ENCODE assay signal across 1 cellular context in the genomic region with DNA sequence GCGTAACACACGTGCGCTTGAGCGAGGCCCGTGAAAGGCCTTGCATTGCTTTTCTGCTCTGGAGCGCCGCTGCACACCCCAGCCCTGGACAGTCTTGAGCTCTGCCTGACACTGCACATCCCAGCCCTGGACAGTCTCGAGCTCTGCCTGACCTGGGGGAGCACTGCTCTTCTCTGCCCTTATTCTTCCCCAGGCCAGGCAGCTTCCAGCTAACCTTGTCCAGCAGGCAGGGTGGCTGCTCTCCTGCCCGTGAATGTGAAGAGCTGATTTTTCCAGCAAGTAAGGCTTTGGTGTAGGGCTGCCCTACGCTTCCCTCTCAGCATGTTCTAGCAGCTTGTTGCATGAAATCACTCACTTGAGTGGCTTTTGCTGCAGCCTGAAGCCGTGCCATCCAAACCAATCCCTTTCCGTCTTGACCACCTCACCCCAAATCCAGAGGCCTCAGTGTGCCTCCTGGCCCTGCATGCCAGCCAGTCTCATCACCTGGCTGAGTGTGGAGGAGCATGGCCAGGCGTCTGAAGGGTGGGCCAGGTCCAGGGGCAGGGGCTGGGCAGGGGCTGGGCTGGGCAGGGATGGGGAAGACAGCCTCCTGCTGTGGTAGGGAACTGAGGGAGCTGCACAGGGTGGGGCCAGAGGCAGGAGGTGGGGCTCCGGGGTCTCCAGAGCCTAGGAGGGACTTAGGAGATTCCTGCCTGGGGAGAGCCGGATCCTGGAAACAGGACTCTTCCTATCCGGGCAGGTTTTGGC.
TF ChIP-seq lines count a peak whose summit lies in the region.

No MANE protein-coding gene starts in this region.

TF ChIP-seq in WTC11, 78 proteins besides CTCF, POLR2A, EP300 and RAD21:
- TF ChIP-seq, protein P1, sequence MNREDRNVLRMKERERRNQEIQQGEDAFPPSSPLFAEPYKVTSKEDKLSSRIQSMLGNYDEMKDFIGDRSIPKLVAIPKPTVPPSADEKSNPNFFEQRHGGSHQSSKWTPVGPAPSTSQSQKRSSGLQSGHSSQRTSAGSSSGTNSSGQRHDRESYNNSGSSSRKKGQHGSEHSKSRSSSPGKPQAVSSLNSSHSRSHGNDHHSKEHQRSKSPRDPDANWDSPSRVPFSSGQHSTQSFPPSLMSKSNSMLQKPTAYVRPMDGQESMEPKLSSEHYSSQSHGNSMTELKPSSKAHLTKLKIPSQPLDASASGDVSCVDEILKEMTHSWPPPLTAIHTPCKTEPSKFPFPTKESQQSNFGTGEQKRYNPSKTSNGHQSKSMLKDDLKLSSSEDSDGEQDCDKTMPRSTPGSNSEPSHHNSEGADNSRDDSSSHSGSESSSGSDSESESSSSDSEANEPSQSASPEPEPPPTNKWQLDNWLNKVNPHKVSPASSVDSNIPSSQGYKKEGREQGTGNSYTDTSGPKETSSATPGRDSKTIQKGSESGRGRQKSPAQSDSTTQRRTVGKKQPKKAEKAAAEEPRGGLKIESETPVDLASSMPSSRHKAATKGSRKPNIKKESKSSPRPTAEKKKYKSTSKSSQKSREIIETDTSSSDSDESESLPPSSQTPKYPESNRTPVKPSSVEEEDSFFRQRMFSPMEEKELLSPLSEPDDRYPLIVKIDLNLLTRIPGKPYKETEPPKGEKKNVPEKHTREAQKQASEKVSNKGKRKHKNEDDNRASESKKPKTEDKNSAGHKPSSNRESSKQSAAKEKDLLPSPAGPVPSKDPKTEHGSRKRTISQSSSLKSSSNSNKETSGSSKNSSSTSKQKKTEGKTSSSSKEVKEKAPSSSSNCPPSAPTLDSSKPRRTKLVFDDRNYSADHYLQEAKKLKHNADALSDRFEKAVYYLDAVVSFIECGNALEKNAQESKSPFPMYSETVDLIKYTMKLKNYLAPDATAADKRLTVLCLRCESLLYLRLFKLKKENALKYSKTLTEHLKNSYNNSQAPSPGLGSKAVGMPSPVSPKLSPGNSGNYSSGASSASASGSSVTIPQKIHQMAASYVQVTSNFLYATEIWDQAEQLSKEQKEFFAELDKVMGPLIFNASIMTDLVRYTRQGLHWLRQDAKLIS (CRISPR knock-in tag; IDR thresholded peaks at IDR 0.05; ENCODE audit: borderline replicate concordance): no peak
- TF ChIP-seq ZNF263 (CRISPR knock-in tag; IDR thresholded peaks at IDR 0.05; ENCODE audit: low read depth) (no peak), FOXP1 (CRISPR knock-in tag; IDR thresholded peaks at IDR 0.05; ENCODE audit: borderline replicate concordance) (no peak), JUN (CRISPR knock-in tag; IDR thresholded peaks at IDR 0.05) (no peak), SP1 (CRISPR knock-in tag; conservative IDR thresholded peaks at IDR 0.05) (no peak), NFE2L1 (CRISPR knock-in tag; IDR thresholded peaks at IDR 0.05) (no peak), EMX1 (CRISPR knock-in tag; IDR thresholded peaks at IDR 0.05) (no peak), CREB1 (CRISPR knock-in tag; IDR thresholded peaks at IDR 0.05) (no peak), ATF1 (CRISPR knock-in tag; IDR thresholded peaks at IDR 0.05) (no peak)
- TF ChIP-seq, protein P2, sequence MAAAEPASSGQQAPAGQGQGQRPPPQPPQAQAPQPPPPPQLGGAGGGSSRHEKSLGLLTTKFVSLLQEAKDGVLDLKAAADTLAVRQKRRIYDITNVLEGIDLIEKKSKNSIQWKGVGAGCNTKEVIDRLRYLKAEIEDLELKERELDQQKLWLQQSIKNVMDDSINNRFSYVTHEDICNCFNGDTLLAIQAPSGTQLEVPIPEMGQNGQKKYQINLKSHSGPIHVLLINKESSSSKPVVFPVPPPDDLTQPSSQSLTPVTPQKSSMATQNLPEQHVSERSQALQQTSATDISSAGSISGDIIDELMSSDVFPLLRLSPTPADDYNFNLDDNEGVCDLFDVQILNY (CRISPR knock-in tag; IDR thresholded peaks at IDR 0.05): no peak
- TF ChIP-seq, protein P3, sequence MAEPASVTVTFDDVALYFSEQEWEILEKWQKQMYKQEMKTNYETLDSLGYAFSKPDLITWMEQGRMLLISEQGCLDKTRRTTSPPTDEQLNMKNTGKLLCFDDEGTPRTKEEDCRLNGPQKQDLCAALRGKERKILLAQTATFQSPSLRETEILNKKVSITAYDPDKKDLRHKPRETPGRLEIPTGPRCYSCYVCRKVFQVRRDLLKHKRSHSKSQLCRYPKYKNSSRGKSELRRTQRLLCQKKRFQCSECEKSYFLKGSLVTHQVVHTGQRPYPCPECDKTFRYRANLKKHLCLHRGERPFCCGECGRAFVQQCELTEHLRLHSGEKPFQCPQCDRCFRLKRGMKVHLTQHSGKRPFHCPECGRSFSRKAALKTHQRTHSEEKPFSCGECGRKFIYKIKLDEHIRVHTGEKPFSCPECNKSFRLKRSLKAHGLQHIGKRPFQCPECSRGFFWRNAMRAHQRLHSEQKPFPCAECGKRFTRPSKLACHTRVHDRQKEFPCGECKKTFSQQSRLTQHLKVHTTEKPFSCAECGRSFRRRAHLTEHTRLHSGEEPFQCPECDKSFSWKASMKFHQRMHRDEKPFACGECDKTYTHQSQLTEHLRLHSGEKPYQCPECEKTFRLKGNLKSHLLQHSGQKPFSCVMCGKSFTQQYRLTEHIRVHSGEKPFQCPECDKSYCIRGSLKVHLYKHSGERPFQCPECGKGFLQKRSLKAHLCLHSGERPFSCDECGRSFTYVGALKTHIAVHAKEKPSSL (CRISPR knock-in tag; conservative IDR thresholded peaks at IDR 0.05): no peak
- TF ChIP-seq, protein P4, sequence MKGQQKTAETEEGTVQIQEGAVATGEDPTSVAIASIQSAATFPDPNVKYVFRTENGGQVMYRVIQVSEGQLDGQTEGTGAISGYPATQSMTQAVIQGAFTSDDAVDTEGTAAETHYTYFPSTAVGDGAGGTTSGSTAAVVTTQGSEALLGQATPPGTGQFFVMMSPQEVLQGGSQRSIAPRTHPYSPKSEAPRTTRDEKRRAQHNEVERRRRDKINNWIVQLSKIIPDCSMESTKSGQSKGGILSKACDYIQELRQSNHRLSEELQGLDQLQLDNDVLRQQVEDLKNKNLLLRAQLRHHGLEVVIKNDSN (CRISPR knock-in tag; IDR thresholded peaks at IDR 0.05): no peak
- TF ChIP-seq, protein P5, sequence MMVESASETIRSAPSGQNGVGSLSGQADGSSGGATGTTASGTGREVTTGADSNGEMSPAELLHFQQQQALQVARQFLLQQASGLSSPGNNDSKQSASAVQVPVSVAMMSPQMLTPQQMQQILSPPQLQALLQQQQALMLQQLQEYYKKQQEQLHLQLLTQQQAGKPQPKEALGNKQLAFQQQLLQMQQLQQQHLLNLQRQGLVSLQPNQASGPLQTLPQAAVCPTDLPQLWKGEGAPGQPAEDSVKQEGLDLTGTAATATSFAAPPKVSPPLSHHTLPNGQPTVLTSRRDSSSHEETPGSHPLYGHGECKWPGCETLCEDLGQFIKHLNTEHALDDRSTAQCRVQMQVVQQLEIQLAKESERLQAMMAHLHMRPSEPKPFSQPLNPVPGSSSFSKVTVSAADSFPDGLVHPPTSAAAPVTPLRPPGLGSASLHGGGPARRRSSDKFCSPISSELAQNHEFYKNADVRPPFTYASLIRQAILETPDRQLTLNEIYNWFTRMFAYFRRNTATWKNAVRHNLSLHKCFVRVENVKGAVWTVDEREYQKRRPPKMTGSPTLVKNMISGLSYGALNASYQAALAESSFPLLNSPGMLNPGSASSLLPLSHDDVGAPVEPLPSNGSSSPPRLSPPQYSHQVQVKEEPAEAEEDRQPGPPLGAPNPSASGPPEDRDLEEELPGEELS (CRISPR knock-in tag; IDR thresholded peaks at IDR 0.05): no peak
- TF ChIP-seq, protein P6, sequence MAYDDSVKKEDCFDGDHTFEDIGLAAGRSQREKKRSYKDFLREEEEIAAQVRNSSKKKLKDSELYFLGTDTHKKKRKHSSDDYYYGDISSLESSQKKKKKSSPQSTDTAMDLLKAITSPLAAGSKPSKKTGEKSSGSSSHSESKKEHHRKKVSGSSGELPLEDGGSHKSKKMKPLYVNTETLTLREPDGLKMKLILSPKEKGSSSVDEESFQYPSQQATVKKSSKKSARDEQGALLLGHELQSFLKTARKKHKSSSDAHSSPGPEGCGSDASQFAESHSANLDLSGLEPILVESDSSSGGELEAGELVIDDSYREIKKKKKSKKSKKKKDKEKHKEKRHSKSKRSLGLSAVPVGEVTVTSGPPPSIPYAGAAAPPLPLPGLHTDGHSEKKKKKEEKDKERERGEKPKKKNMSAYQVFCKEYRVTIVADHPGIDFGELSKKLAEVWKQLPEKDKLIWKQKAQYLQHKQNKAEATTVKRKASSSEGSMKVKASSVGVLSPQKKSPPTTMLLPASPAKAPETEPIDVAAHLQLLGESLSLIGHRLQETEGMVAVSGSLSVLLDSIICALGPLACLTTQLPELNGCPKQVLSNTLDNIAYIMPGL (CRISPR knock-in tag; IDR thresholded peaks at IDR 0.05): no peak
- TF ChIP-seq, protein P7, sequence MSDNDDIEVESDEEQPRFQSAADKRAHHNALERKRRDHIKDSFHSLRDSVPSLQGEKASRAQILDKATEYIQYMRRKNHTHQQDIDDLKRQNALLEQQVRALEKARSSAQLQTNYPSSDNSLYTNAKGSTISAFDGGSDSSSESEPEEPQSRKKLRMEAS (CRISPR knock-in tag; IDR thresholded peaks at IDR 0.05): no peak
- TF ChIP-seq, protein P8, sequence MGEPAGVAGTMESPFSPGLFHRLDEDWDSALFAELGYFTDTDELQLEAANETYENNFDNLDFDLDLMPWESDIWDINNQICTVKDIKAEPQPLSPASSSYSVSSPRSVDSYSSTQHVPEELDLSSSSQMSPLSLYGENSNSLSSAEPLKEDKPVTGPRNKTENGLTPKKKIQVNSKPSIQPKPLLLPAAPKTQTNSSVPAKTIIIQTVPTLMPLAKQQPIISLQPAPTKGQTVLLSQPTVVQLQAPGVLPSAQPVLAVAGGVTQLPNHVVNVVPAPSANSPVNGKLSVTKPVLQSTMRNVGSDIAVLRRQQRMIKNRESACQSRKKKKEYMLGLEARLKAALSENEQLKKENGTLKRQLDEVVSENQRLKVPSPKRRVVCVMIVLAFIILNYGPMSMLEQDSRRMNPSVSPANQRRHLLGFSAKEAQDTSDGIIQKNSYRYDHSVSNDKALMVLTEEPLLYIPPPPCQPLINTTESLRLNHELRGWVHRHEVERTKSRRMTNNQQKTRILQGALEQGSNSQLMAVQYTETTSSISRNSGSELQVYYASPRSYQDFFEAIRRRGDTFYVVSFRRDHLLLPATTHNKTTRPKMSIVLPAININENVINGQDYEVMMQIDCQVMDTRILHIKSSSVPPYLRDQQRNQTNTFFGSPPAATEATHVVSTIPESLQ (CRISPR knock-in tag; IDR thresholded peaks at IDR 0.05): no peak
